In genomic region chr17:67974186-67974585, GRCh38 we compare ENCODE assay signal across 31 cellular contexts. TPM values are rescaled to one million over a fixed set of nuclear protein-coding genes. Genes with fewer than 3 reads are reported as not detected.
DNase-seq lines count a peak whose midpoint lies in the region; ATAC-seq and TF ChIP-seq lines count a peak whose summit lies in the region.
"Had no signal": no experiment of that assay in that cellular context is flagged by ENCODE, and none has a peak within 500 bp of the region (broad histone marks: within the 10 kb centered on the region; RNA-seq: fewer than 3 reads in every experiment).

No MANE protein-coding gene starts in this region.

- TF ChIP-seq CTCF in WTC11 (IDR thresholded peaks at IDR 0.05) (no peak), glutamatergic neuron (IDR thresholded peaks at IDR 0.05; ENCODE audit: partially characterized antibody, unreplicated experiment) (no peak), Peyer's patch (IDR thresholded peaks at IDR 0.05) (no peak)

- peaks cover 30% of the 10 kb centered on the region for H3K4me1 Mint-ChIP-seq in WTC11
- H3K4me1 Mint-ChIP-seq in glutamatergic neuron (ENCODE audit: low read depth, unreplicated experiment), result peaks cover 7% of the 10 kb centered on the region
- H3K4me1 Mint-ChIP-seq: activated CD4-positive, alpha-beta T cell treated with anti-CD3 and anti-CD28 coated beads, Interleukin-2, amount 10 ng/mL, durations not matched to agents 24 days and 14 days had no signal

- ATAC-seq in WTC11, result peak; percentile 46
- ATAC-seq in activated CD4-positive, CD25-positive, alpha-beta regulatory T cell treated with anti-CD3 and anti-CD28 coated beads, Interleukin-2, amount 50 U/mL, for 24 hours, result no peak
- ATAC-seq: CD8-positive, alpha-beta T cell; gastroesophageal sphincter; K562; pancreas; stimulated activated naive B cell treated with anti-CD40 and anti-IgM and Interleukin-4, amounts not matched to agents 10 μg/mL and 1 μg/mL and 100 μg/mL, for 72 hours had no signal

- no peak for TF ChIP-seq POLR2A in Peyer's patch (IDR thresholded peaks at IDR 0.05)

- H3K9me3 ChIP-seq in ES-I3 (ENCODE audit: control insufficient read depth, insufficient read depth, low read length) (no peaks in the 10 kb centered on the region), Peyer's patch (no peaks in the 10 kb centered on the region)
- H3K9me3 ChIP-seq: gastroesophageal sphincter, HAP-1, pancreas had no signal

- H3K4me3 ChIP-seq in Peyer's patch, result no peak overlapping the region
- H3K4me3 ChIP-seq: gastroesophageal sphincter, HAP-1, K562, lung, pancreas had no signal

- peaks cover 8% of the 10 kb centered on the region; the same call in 1 of the 2 replicates for H3K4me1 ChIP-seq in ES-I3 (ENCODE audit: insufficient read depth, low read length)
- no peaks in the 10 kb centered on the region for H3K4me1 ChIP-seq in Peyer's patch
- H3K4me1 ChIP-seq: gastroesophageal sphincter, pancreas had no signal

- H3K9ac ChIP-seq in ES-I3 (ENCODE audit: low read depth, low read length), result peak overlapping the region; percentile 84

- H3K9me3 Mint-ChIP-seq in WTC11 (no peaks in the 10 kb centered on the region), glutamatergic neuron (ENCODE audit: unreplicated experiment) (peaks cover 1% of the 10 kb centered on the region)
- H3K9me3 Mint-ChIP-seq: activated CD4-positive, alpha-beta T cell treated with anti-CD3 and anti-CD28 coated beads, Interleukin-2, amount 10 ng/mL, durations not matched to agents 24 days and 14 days; CD8-positive, alpha-beta T cell; neural crest cell; stimulated activated naive B cell treated with anti-CD40 and anti-IgM and Interleukin-4, amounts not matched to agents 10 μg/mL and 1 μg/mL and 100 μg/mL, for 72 hours; T-helper 2 cell treated with Interferon-gamma antibody and Interleukin-4, amounts not matched to agents 5 μg/mL and 100 μg/mL, for 36 hours; type B pancreatic cell had no signal

- no peak overlapping the region for H3K27ac ChIP-seq in Peyer's patch
- H3K27ac ChIP-seq: gastroesophageal sphincter, pancreas had no signal

- POLR2A ChIA-PET in WTC11 (lab: Charles Lee), result interaction anchor here (0.5 to 1.2 kb wide), 9 partner anchors 14 to 536 kb away, joined by 3 to 10 read pairs (median 6); partner anchors contain the start of gene KPNA2

- H3K27ac Mint-ChIP-seq in WTC11, result peak overlapping the region; percentile 100
- H3K27ac Mint-ChIP-seq in glutamatergic neuron (ENCODE audit: unreplicated experiment), result no peak overlapping the region
- H3K27ac Mint-ChIP-seq: activated CD4-positive, alpha-beta T cell treated with anti-CD3 and anti-CD28 coated beads, Interleukin-2, amount 10 ng/mL, durations not matched to agents 24 days and 14 days; CD8-positive, alpha-beta T cell; T-helper 2 cell treated with Interferon-gamma antibody and Interleukin-4, amounts not matched to agents 5 μg/mL and 100 μg/mL, for 36 hours; type B pancreatic cell had no signal

- H3K27me3 ChIP-seq in Peyer's patch, result no peaks in the 10 kb centered on the region
- H3K27me3 ChIP-seq: gastroesophageal sphincter, pancreas had no signal

- CTCF ChIA-PET in WTC11 (lab: Charles Lee), result interaction anchor here (0.8 to 1.5 kb wide), 13 partner anchors 8 to 231 kb away, joined by 3 to 10 read pairs (median 4); no protein-coding TSS in a partner anchor

- no peaks in the 10 kb centered on the region for H3K27me3 Mint-ChIP-seq in WTC11 (ENCODE audit: low read depth)
- no peaks in the 10 kb centered on the region for H3K27me3 Mint-ChIP-seq in glutamatergic neuron (ENCODE audit: unreplicated experiment)
- H3K27me3 Mint-ChIP-seq: activated CD4-positive, alpha-beta T cell treated with anti-CD3 and anti-CD28 coated beads, Interleukin-2, amount 10 ng/mL, durations not matched to agents 24 days and 14 days; stimulated activated naive B cell treated with anti-CD40 and anti-IgM and Interleukin-4, amounts not matched to agents 10 μg/mL and 1 μg/mL and 100 μg/mL, for 72 hours; type B pancreatic cell had no signal

- DNase-seq in WTC11 (ENCODE audit: low spot score), result peak; percentile 31
- no peak for DNase-seq in glutamatergic neuron
- peak; percentile 26 for DNase-seq in left kidney (ENCODE audit: low read depth, low spot score)
- no peak for DNase-seq in Peyer's patch
- no peak for DNase-seq in NCI-H2081 treated with DMSO at 0.1 percent for 48 hours (lab: John Stamatoyannopoulos, UW)
- DNase-seq in activated CD4-positive, alpha-beta T cell treated with anti-CD3 and anti-CD28 coated beads for 1 hour, result no peak
- DNase-seq: activated CD4-positive, alpha-beta T cell treated with anti-CD3 and anti-CD28 coated beads, Interleukin-2, amount 10 ng/mL, durations not matched to agents 24 days and 14 days; activated gamma-delta T cell; activated T-cell treated with anti-CD3 and anti-CD28 coated beads, Interleukin-2, amount 50 U/mL, for 1 hour; CD8-positive, alpha-beta T cell; central memory CD4-positive, alpha-beta T cell; DMS 273 treated with DMSO at 0.1 percent for 48 hours; hypothalamus; NCI-H1092 treated with DMSO at 0.1 percent for 48 hours; NCI-H1694 treated with DMSO at 0.1 percent for 48 hours; NCI-H446 treated with DMSO at 0.1 percent for 48 hours; NCI-H774; pancreas; retina; small intestine; stimulated activated naive B cell treated with anti-CD40 and anti-IgM and Interleukin-4, amounts not matched to agents 10 μg/mL and 1 μg/mL and 100 μg/mL, for 72 hours; substantia nigra had no signal

- H3K4me3 Mint-ChIP-seq in WTC11 (peak overlapping the region; percentile 85), glutamatergic neuron (ENCODE audit: unreplicated experiment) (peak overlapping the region; percentile 55)
- H3K4me3 Mint-ChIP-seq: activated CD4-positive, alpha-beta T cell treated with anti-CD3 and anti-CD28 coated beads, Interleukin-2, amount 10 ng/mL, durations not matched to agents 24 days and 14 days; CD8-positive, alpha-beta T cell; stimulated activated naive B cell treated with anti-CD40 and anti-IgM and Interleukin-4, amounts not matched to agents 10 μg/mL and 1 μg/mL and 100 μg/mL, for 72 hours; T-helper 2 cell treated with Interferon-gamma antibody and Interleukin-4, amounts not matched to agents 5 μg/mL and 100 μg/mL, for 36 hours; type B pancreatic cell had no signal

- peaks cover 2% of the 10 kb centered on the region; the same call in 1 of the 2 replicates for H3K36me3 ChIP-seq in ES-I3 (ENCODE audit: insufficient read depth, low read length)
- peaks cover 0 to 62% (median 0%) of the 10 kb centered on the region in 3 donors for H3K36me3 ChIP-seq in Peyer's patch

- peaks cover 16% of the 10 kb centered on the region for H3K36me3 Mint-ChIP-seq in WTC11
- peaks cover 4% of the 10 kb centered on the region for H3K36me3 Mint-ChIP-seq in glutamatergic neuron (ENCODE audit: unreplicated experiment)

TF ChIP-seq in WTC11, 78 proteins besides CTCF, POLR2A, EP300 and RAD21 (continues in another document):
- TF ChIP-seq MLX (CRISPR knock-in tag; IDR thresholded peaks at IDR 0.05), result no peak
- no peak for TF ChIP-seq AFF4 (CRISPR knock-in tag; IDR thresholded peaks at IDR 0.05; ENCODE audit: borderline replicate concordance)
- no peak for TF ChIP-seq SMAD4 (CRISPR knock-in tag; IDR thresholded peaks at IDR 0.05)
- TF ChIP-seq ZNF671 (CRISPR knock-in tag; IDR thresholded peaks at IDR 0.05), result no peak
- no peak for TF ChIP-seq IRF1 (CRISPR knock-in tag; IDR thresholded peaks at IDR 0.05)

RNA-seq across cellular contexts. Expression of gene C17orf58, which starts 22.1 kb away (rescaled TPM):
- total RNA-seq in WTC11 (2021) (27.4 to 29.5 TPM (median 28.2 TPM) in 3 replicates), glutamatergic neuron (ENCODE audit: unreplicated experiment) (9.9 TPM), Peyer's patch (10 to 100 TPM in 2 of 4 donors, 1 to 10 TPM in 2; 5.0 to 13.0 (median 9.5) TPM)

Comparison
In these comparisons a context has a peak if more than half of its experiments do, and no peak if none do; other contexts are left out.
1. DNase-seq: peak in WTC11 (single experiment) and left kidney (single experiment); none in glutamatergic neuron (single experiment), Peyer's patch (0 of 3), NCI-H2081 treated with DMSO at 0.1 percent for 48 hours (single experiment) and activated CD4-positive, alpha-beta T cell treated with anti-CD3 and anti-CD28 coated beads for 1 hour (single experiment).